ENCODE assay signal across 1 cellular context in the genomic region with DNA sequence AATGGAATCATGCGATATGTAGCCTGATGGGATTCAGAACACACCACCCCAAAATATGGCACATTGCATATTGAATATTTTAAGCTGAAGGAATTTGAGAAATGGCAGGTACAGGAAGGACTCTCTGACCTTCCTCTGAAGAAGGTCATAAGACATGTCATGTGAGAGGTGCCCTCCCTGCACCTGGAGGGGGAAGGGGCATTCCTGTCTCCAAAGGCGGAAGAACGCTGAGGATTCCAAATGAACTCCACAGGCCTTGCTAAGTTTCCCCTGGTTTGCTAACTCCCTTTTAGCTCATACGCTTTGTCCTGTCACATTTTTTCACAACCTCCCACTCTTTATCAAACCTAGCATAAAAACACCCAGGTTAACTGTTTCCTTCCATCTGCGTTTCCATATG.
A peak's percentile ranks its signal among the peaks of the same experiment; 100 is the strongest.
TF ChIP-seq lines count a peak whose summit lies in the region.

No MANE protein-coding gene starts in this region.

TF ChIP-seq in H1, 55 proteins besides CTCF, POLR2A, EP300 and RAD21 (continued from another document):
- peak; percentile 79 for TF ChIP-seq TEAD4 (IDR thresholded peaks at IDR 0.05; ENCODE audit: low read depth, low read length)
- TF ChIP-seq, protein P1, sequence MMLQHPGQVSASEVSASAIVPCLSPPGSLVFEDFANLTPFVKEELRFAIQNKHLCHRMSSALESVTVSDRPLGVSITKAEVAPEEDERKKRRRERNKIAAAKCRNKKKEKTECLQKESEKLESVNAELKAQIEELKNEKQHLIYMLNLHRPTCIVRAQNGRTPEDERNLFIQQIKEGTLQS (IDR thresholded peaks at IDR 0.05; ENCODE audit: insufficient read depth, low read depth, low read length): no peak
